ENCODE assay signal across 8 cellular contexts in genomic region chr5:54229041-54229780, GRCh38.
A peak's percentile ranks its signal among the peaks of the same experiment; 100 is the strongest.
DNase-seq lines count a peak whose midpoint lies in the region; ATAC-seq and TF ChIP-seq lines count a peak whose summit lies in the region.

No MANE protein-coding gene starts in this region.

- H3K27me3 ChIP-seq in BE2C, result peaks cover 14% of the 10 kb centered on the region
- H3K27me3 ChIP-seq in endodermal cell (ENCODE audit: control insufficient read depth, insufficient read depth, low read length, poor library complexity, severe bottlenecking), result no peaks in the 10 kb centered on the region

- H3K4me1 ChIP-seq in BE2C (no peaks in the 10 kb centered on the region), endodermal cell (ENCODE audit: control insufficient read depth, insufficient read depth, low read length) (no peaks in the 10 kb centered on the region)

- no peak overlapping the region for H3K4me3 ChIP-seq in BE2C (ENCODE audit: low read depth, low read length)
- H3K4me3 ChIP-seq in endodermal cell (ENCODE audit: low read length), result no peak overlapping the region

- H3K27me3 Mint-ChIP-seq in activated CD4-positive, alpha-beta memory T cell treated with anti-CD3 and anti-CD28 coated beads, Interleukin-2, amount 10 ng/mL, durations not matched to agents 7 days and 5 days, result no peaks in the 10 kb centered on the region
- no peaks in the 10 kb centered on the region for H3K27me3 Mint-ChIP-seq in endodermal cell (ENCODE audit: insufficient read depth)

- WGBS in endodermal cell (ENCODE audit: insufficient coverage in 1 of 2, insufficient read length in 1 of 2), 2 experiments, result 47 to 83% methylated on average over 3 to 6 of the region's 6 CpGs

- no peak overlapping the region for H3K27ac ChIP-seq in endodermal cell (ENCODE audit: low read depth, low read length)

- no peaks in the 10 kb centered on the region for H3K4me1 Mint-ChIP-seq in activated CD4-positive, alpha-beta memory T cell treated with anti-CD3 and anti-CD28 coated beads, Interleukin-2, amount 10 ng/mL, durations not matched to agents 7 days and 5 days
- peaks cover 13% of the 10 kb centered on the region for H3K4me1 Mint-ChIP-seq in endodermal cell

- no peak overlapping the region for H3K9ac ChIP-seq in endodermal cell (ENCODE audit: extremely low read depth, low read length, poor library complexity, severe bottlenecking)

- H3K9me3 Mint-ChIP-seq in activated CD4-positive, alpha-beta memory T cell treated with anti-CD3 and anti-CD28 coated beads, Interleukin-2, amount 10 ng/mL, durations not matched to agents 7 days and 5 days, result no peaks in the 10 kb centered on the region
- H3K9me3 Mint-ChIP-seq in endodermal cell, result peaks cover 4% of the 10 kb centered on the region

- ATAC-seq in GM18868 (IDR thresholded peaks at IDR 0.05; ENCODE audit: unreplicated experiment), result peak; percentile 97
- ATAC-seq in HG03066 (IDR thresholded peaks at IDR 0.05; ENCODE audit: low read depth, unreplicated experiment), result peak; percentile 94

- H3K36me3 Mint-ChIP-seq in activated CD4-positive, alpha-beta memory T cell treated with anti-CD3 and anti-CD28 coated beads, Interleukin-2, amount 10 ng/mL, durations not matched to agents 7 days and 5 days (ENCODE audit: low read depth), result no peaks in the 10 kb centered on the region
- no peaks in the 10 kb centered on the region for H3K36me3 Mint-ChIP-seq in endodermal cell (ENCODE audit: low read depth)

- no peaks in the 10 kb centered on the region for H3K36me3 ChIP-seq in BE2C
- no peaks in the 10 kb centered on the region for H3K36me3 ChIP-seq in endodermal cell (ENCODE audit: control insufficient read depth, insufficient read depth, low read length)

- H3K9me3 ChIP-seq in BE2C, result no peaks in the 10 kb centered on the region
- H3K9me3 ChIP-seq in endodermal cell (ENCODE audit: control insufficient read depth, low read length), result peaks cover 15% of the 10 kb centered on the region

- CTCF ChIA-PET in activated CD4-positive, alpha-beta memory T cell treated with anti-CD3 and anti-CD28 coated beads, Interleukin-2, amount 10 ng/mL, durations not matched to agents 7 days and 5 days (lab: Charles Lee), result interaction anchor here (0.8 to 1.6 kb wide), 15 partner anchors 9 to 753 kb away, joined by 3 to 5 read pairs (median 4); no protein-coding TSS in a partner anchor

- peak; percentile 69 for DNase-seq in BE2C
- DNase-seq in NCI-H345 (lab: John Stamatoyannopoulos, UW), result peak; percentile 26
- DNase-seq in activated CD4-positive, alpha-beta memory T cell treated with anti-CD3 and anti-CD28 coated beads, Interleukin-2, amount 10 ng/mL, durations not matched to agents 7 days and 5 days, result peak; percentile 75
- peak; percentile 90 for DNase-seq in endodermal cell
- peak; percentile 16 for DNase-seq in middle frontal gyrus (ENCODE audit: extremely low spot score, low spot score)
- peak; percentile 17 to 55 for DNase-seq in stimulated activated CD8-positive, alpha-beta memory T cell treated with anti-CD3 and anti-CD28 coated beads, Interleukin-4, amount 100 ng/mL, for 4 hours (ENCODE audit: low read depth in 2 of 2, low spot score in 1 of 2)

- H3K4me3 Mint-ChIP-seq in activated CD4-positive, alpha-beta memory T cell treated with anti-CD3 and anti-CD28 coated beads, Interleukin-2, amount 10 ng/mL, durations not matched to agents 7 days and 5 days, result no peak overlapping the region
- no peak overlapping the region for H3K4me3 Mint-ChIP-seq in endodermal cell

- POLR2A ChIA-PET in activated CD4-positive, alpha-beta memory T cell treated with anti-CD3 and anti-CD28 coated beads, Interleukin-2, amount 10 ng/mL, durations not matched to agents 7 days and 5 days (lab: Charles Lee), result interaction anchor here (1.2 kb wide), 1 partner anchor 19 kb away, joined by 3 read pairs; no protein-coding TSS in a partner anchor

- no peak overlapping the region for H3K27ac Mint-ChIP-seq in activated CD4-positive, alpha-beta memory T cell treated with anti-CD3 and anti-CD28 coated beads, Interleukin-2, amount 10 ng/mL, durations not matched to agents 7 days and 5 days
- no peak overlapping the region for H3K27ac Mint-ChIP-seq in endodermal cell

- peak; percentile 98 for TF ChIP-seq CTCF in BE2C (IDR thresholded peaks at IDR 0.05; ENCODE audit: low read depth, low read length)
- TF ChIP-seq CTCF in endodermal cell (conservative IDR thresholded peaks at IDR 0.05), result peak; percentile 96

Comparison
In these comparisons a context has a peak if more than half of its experiments do, and no peak if none do; other contexts are left out.
1. DNase-seq: peak in every context shown above with its lines; median percentile 90 in endodermal cell; 75 in activated CD4-positive, alpha-beta memory T cell treated with anti-CD3 and anti-CD28 coated beads, Interleukin-2, amount 10 ng/mL, durations not matched to agents 7 days and 5 days; 69 in BE2C; 36 in stimulated activated CD8-positive, alpha-beta memory T cell treated with anti-CD3 and anti-CD28 coated beads, Interleukin-4, amount 100 ng/mL, for 4 hours; 26 in NCI-H345; 16 in middle frontal gyrus.